In the genomic region with DNA sequence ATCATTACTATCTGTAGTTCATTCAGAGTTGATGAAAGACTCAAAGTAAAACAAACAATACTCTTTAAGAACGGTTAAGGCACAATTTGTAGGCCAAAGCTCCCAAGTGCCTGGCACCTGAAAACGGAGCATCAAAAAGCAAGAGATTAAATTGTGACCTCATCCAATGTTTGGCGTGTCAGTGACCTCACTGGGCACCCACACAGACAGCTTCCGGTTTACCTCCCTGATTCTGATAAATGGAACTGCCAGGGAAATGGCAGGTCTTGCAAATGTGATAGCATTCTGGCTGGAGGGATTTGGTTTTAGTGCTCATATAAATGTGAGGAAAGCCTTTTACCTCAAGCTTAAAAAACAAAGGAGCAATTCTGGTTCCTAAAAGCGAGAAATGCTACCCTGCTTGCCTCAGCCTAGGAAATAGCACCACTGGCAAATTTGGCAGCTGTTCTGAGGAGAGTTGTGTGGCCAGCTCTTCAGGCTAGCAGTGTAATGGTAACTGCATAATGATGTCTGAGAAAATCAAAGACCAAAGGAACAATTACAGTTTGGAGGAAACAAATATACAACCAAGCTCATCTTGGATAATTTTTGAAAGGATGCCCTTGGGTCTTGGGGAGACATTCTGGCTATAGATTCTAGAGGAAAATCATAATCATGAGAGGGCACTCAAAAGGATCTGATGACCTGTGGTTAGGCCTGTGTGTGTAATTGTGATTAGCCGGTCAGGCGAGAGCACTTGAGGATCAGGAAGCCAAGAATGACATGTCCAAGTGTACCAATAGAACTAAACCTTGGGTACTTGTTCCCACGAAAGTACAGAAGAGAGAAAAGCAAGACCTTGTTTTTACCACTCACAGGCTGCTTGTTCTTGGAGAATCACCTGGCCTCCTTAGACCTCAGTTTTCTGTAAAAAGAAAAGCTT, we compare ENCODE assay signal across 1 cellular context.
TF ChIP-seq lines count a peak whose summit lies in the region.

No MANE protein-coding gene starts in this region.

TF ChIP-seq in H1, 55 proteins besides CTCF, POLR2A, EP300 and RAD21 (continued from another document):
- TF ChIP-seq CHD2 (IDR thresholded peaks at IDR 0.05; ENCODE audit: low read length), result no peak
